25 cellular contexts compared by ENCODE assay signal in genomic region chr5:36450229-36451024, GRCh38.
DNase-seq lines count a peak whose midpoint lies in the region; TF ChIP-seq lines count a peak whose summit lies in the region.
"Had no signal": no experiment of that assay in that cellular context is flagged by ENCODE, and none has a peak within 500 bp of the region (broad histone marks: within the 10 kb centered on the region; RNA-seq: fewer than 3 reads in every experiment).

No MANE protein-coding gene starts in this region.

- BruUV-seq in PC-9 (replicated peaks; lab: Mats Ljungman, UMichigan) = no TSS peak

- no peaks in the 10 kb centered on the region for H3K79me2 ChIP-seq in GM23248 (ENCODE audit: insufficient read depth)
- no peaks in the 10 kb centered on the region for H3K79me2 ChIP-seq in PC-9 (ENCODE audit: low read depth)
- H3K79me2 ChIP-seq: hepatocyte had no signal

- POLR2A ChIA-PET in PC-9 (lab: Charles Lee; ENCODE audit: unreplicated experiment) = interaction anchor here (0.7 kb wide), 1 partner anchor 127 kb away, joined by 6 read pairs; no protein-coding TSS in a partner anchor
- POLR2A ChIA-PET in activated CD4-positive, alpha-beta memory T cell treated with anti-CD3 and anti-CD28 coated beads, Interleukin-2, amount 10 ng/mL, durations not matched to agents 7 days and 5 days (lab: Charles Lee) = no interaction called here
- POLR2A ChIA-PET in GM10248 (lab: Yijun Ruan, JAX) = no interaction called here

- H3K9ac ChIP-seq in GM23248 = no peak overlapping the region

- H3K9me3 ChIP-seq in GM23248 (ENCODE audit: low read depth) = no peaks in the 10 kb centered on the region
- H3K9me3 ChIP-seq in PC-9 (ENCODE audit: insufficient read depth, low read depth) = no peaks in the 10 kb centered on the region
- no peaks in the 10 kb centered on the region for H3K9me3 ChIP-seq in suprapubic skin
- H3K9me3 ChIP-seq: prostate gland, testis, vagina had no signal

- no peaks in the 10 kb centered on the region for H3K9me3 Mint-ChIP-seq in mesothelial cell of epicardium
- no peaks in the 10 kb centered on the region for H3K9me3 Mint-ChIP-seq in activated CD4-positive, alpha-beta memory T cell treated with anti-CD3 and anti-CD28 coated beads, Interleukin-2, amount 10 ng/mL, durations not matched to agents 7 days and 5 days
- H3K9me3 Mint-ChIP-seq: activated CD4-positive, alpha-beta T cell treated with anti-CD3 and anti-CD28 coated beads, Interleukin-2, amount 10 ng/mL, durations not matched to agents 7 days and 5 days; activated naive CD8-positive, alpha-beta T cell treated with anti-CD3 and anti-CD28 coated beads, Interleukin-2, amount 50 U/mL, for 24 hours; CD14-positive monocyte; endodermal cell; stimulated activated effector memory CD8-positive, alpha-beta T cell treated with anti-CD3 and anti-CD28 coated beads, Interleukin-12 subunit alpha, Interleukin-12 subunit beta, amount 100 ng/mL, for 72 hours; T-helper 1 cell treated with Interleukin-12 subunit alpha and Interleukin-12 subunit beta and Interleukin-4 antibody, amounts not matched to agents 30 μg/mL and 1 μg/mL, for 36 hours had no signal

- H3K9me2 ChIP-seq in GM23248 (ENCODE audit: insufficient read depth) (no peaks in the 10 kb centered on the region), PC-9 (ENCODE audit: insufficient read depth) (no peaks in the 10 kb centered on the region)

- H3K4me3 ChIP-seq in GM23248 (no peak overlapping the region), PC-9 (no peak overlapping the region), epithelial cell of proximal tubule (ENCODE audit: low read depth, low read length) (no peak overlapping the region), suprapubic skin (no peak overlapping the region)
- H3K4me3 ChIP-seq: hepatocyte, lung, prostate gland, testis, vagina had no signal

- DNase-seq in GM23248 (peak; percentile 23), PC-9 (peak in 1 of 2 experiments; percentile 78), epithelial cell of proximal tubule (ENCODE audit: low read depth) (peak; percentile 38), mesothelial cell of epicardium (ENCODE audit: low spot score in 2 of 2, unreplicated experiment in 2 of 2) (no peak), suprapubic skin (ENCODE audit: low spot score in 2 of 2) (no peak), GM10248 (ENCODE audit: extremely low spot score) (no peak)
- no peak for DNase-seq in activated CD4-positive, CD25-positive, alpha-beta regulatory T cell (lab: John Stamatoyannopoulos, UW)
- no peak for DNase-seq in activated CD4-positive, alpha-beta memory T cell treated with anti-CD3 and anti-CD28 coated beads, Interleukin-2, amount 10 ng/mL, durations not matched to agents 7 days and 5 days
- DNase-seq: activated CD4-positive, alpha-beta T cell treated with anti-CD3 and anti-CD28 coated beads, Interleukin-2, amount 10 ng/mL, durations not matched to agents 7 days and 5 days; activated CD8-positive, alpha-beta memory T cell treated with anti-CD3 and anti-CD28 coated beads, Interleukin-2, amount 50 U/mL, for 4 hours; activated effector memory CD4-positive, alpha-beta T cell treated with anti-CD3 and anti-CD28 coated beads, Interleukin-2, amount 50 U/mL, for 16 hours; activated naive CD8-positive, alpha-beta T cell treated with anti-CD3 and anti-CD28 coated beads, Interleukin-2, amount 50 U/mL, for 24 hours; cortex of kidney; endodermal cell; NCI-H1105 treated with DMSO at 0.1 percent for 48 hours; small intestine; stimulated activated CD4-positive, alpha-beta T cell treated with anti-CD3 and anti-CD28 coated beads, Interleukin-2, amount 100 ng/mL, for 24 hours; testis had no signal

- no peaks in the 10 kb centered on the region for H3K36me3 Mint-ChIP-seq in mesothelial cell of epicardium
- H3K36me3 Mint-ChIP-seq in activated CD4-positive, alpha-beta memory T cell treated with anti-CD3 and anti-CD28 coated beads, Interleukin-2, amount 10 ng/mL, durations not matched to agents 7 days and 5 days (ENCODE audit: low read depth) = no peaks in the 10 kb centered on the region
- H3K36me3 Mint-ChIP-seq: CD14-positive monocyte; stimulated activated effector memory CD8-positive, alpha-beta T cell treated with anti-CD3 and anti-CD28 coated beads, Interleukin-12 subunit alpha, Interleukin-12 subunit beta, amount 100 ng/mL, for 72 hours had no signal

- intact Hi-C loops in PC-9 (cut with micrococcal nuclease; ENCODE audit: unreplicated experiment) = no loop called here

- H3F3A ChIP-seq in GM23248 (ENCODE audit: insufficient read depth) = peaks cover 7% of the 10 kb centered on the region; the same call in 1 of the 2 replicates
- H3F3A ChIP-seq in PC-9 (ENCODE audit: insufficient read depth, low read depth) = peaks cover 28% of the 10 kb centered on the region

- no peak overlapping the region for H3K4me3 Mint-ChIP-seq in mesothelial cell of epicardium
- no peak overlapping the region for H3K4me3 Mint-ChIP-seq in activated CD4-positive, alpha-beta memory T cell treated with anti-CD3 and anti-CD28 coated beads, Interleukin-2, amount 10 ng/mL, durations not matched to agents 7 days and 5 days
- H3K4me3 Mint-ChIP-seq: activated CD4-positive, alpha-beta T cell treated with anti-CD3 and anti-CD28 coated beads, Interleukin-2, amount 10 ng/mL, durations not matched to agents 7 days and 5 days; activated naive CD8-positive, alpha-beta T cell treated with anti-CD3 and anti-CD28 coated beads, Interleukin-2, amount 50 U/mL, for 24 hours; CD14-positive monocyte; endodermal cell; stimulated activated effector memory CD8-positive, alpha-beta T cell treated with anti-CD3 and anti-CD28 coated beads, Interleukin-12 subunit alpha, Interleukin-12 subunit beta, amount 100 ng/mL, for 72 hours; T-helper 1 cell treated with Interleukin-12 subunit alpha and Interleukin-12 subunit beta and Interleukin-4 antibody, amounts not matched to agents 30 μg/mL and 1 μg/mL, for 36 hours had no signal

- H3K4me1 Mint-ChIP-seq in mesothelial cell of epicardium = peaks cover 51% of the 10 kb centered on the region
- H3K4me1 Mint-ChIP-seq in activated CD4-positive, alpha-beta memory T cell treated with anti-CD3 and anti-CD28 coated beads, Interleukin-2, amount 10 ng/mL, durations not matched to agents 7 days and 5 days = no peaks in the 10 kb centered on the region
- H3K4me1 Mint-ChIP-seq: activated CD4-positive, alpha-beta T cell treated with anti-CD3 and anti-CD28 coated beads, Interleukin-2, amount 10 ng/mL, durations not matched to agents 7 days and 5 days; activated naive CD8-positive, alpha-beta T cell treated with anti-CD3 and anti-CD28 coated beads, Interleukin-2, amount 50 U/mL, for 24 hours; CD14-positive monocyte; stimulated activated effector memory CD8-positive, alpha-beta T cell treated with anti-CD3 and anti-CD28 coated beads, Interleukin-12 subunit alpha, Interleukin-12 subunit beta, amount 100 ng/mL, for 72 hours had no signal

- H3K27ac Mint-ChIP-seq in mesothelial cell of epicardium = peak overlapping the region; percentile 80
- H3K27ac Mint-ChIP-seq in activated CD4-positive, alpha-beta memory T cell treated with anti-CD3 and anti-CD28 coated beads, Interleukin-2, amount 10 ng/mL, durations not matched to agents 7 days and 5 days = no peak overlapping the region
- H3K27ac Mint-ChIP-seq: activated CD4-positive, alpha-beta T cell treated with anti-CD3 and anti-CD28 coated beads, Interleukin-2, amount 10 ng/mL, durations not matched to agents 7 days and 5 days; activated naive CD8-positive, alpha-beta T cell treated with anti-CD3 and anti-CD28 coated beads, Interleukin-2, amount 50 U/mL, for 24 hours; CD14-positive monocyte; endodermal cell; stimulated activated effector memory CD8-positive, alpha-beta T cell treated with anti-CD3 and anti-CD28 coated beads, Interleukin-12 subunit alpha, Interleukin-12 subunit beta, amount 100 ng/mL, for 72 hours; T-helper 1 cell treated with Interleukin-12 subunit alpha and Interleukin-12 subunit beta and Interleukin-4 antibody, amounts not matched to agents 30 μg/mL and 1 μg/mL, for 36 hours had no signal

- no peak overlapping the region for H2AFZ ChIP-seq in GM23248
- no peak overlapping the region for H2AFZ ChIP-seq in PC-9
- H2AFZ ChIP-seq: hepatocyte had no signal

- no peak for TF ChIP-seq POLR2A in suprapubic skin (IDR thresholded peaks at IDR 0.05)

- CTCF ChIA-PET in PC-9 (lab: Charles Lee) = interaction anchor here (0.7 kb wide), 1 partner anchor 380 kb away, joined by 3 read pairs; no protein-coding TSS in a partner anchor
- CTCF ChIA-PET in activated CD4-positive, alpha-beta memory T cell treated with anti-CD3 and anti-CD28 coated beads, Interleukin-2, amount 10 ng/mL, durations not matched to agents 7 days and 5 days (lab: Charles Lee) = no interaction called here
- CTCF ChIA-PET in GM10248 (lab: Yijun Ruan, JAX) = interaction anchor here (1.1 to 1.7 kb wide), 2 partner anchors 9 to 36 kb away, joined by 3 to 4 read pairs; no protein-coding TSS in a partner anchor

- H3K4me2 ChIP-seq in GM23248 (ENCODE audit: unreplicated experiment) (no peak overlapping the region), PC-9 (peak overlapping the region; percentile 41)
- H3K4me2 ChIP-seq: hepatocyte had no signal

- in situ Hi-C loops in GM23248 (cut with MboI) = no loop called here

- H3K27ac ChIP-seq in GM23248 (no peak overlapping the region), PC-9 (peak overlapping the region; percentile 47), suprapubic skin (no peak overlapping the region)
- H3K27ac ChIP-seq: hepatocyte, prostate gland, testis, vagina had no signal

- TF ChIP-seq CTCF in PC-9 (conservative IDR thresholded peaks at IDR 0.05) (no peak), epithelial cell of proximal tubule (conservative IDR thresholded peaks at IDR 0.05; ENCODE audit: low read depth, low read length) (no peak), mesothelial cell of epicardium (IDR thresholded peaks at IDR 0.05; ENCODE audit: unreplicated experiment) (no peak), suprapubic skin (IDR thresholded peaks at IDR 0.05) (no peak), GM10248 (IDR thresholded peaks at IDR 0.05; ENCODE audit: control extremely low read depth, extremely low read depth, low read depth, missing control alignments) (no peak)

- H4K20me1 ChIP-seq in GM23248 (ENCODE audit: insufficient read depth) = no peaks in the 10 kb centered on the region
- no peaks in the 10 kb centered on the region for H4K20me1 ChIP-seq in PC-9 (ENCODE audit: insufficient read depth)

- no peaks in the 10 kb centered on the region for H3K36me3 ChIP-seq in GM23248 (ENCODE audit: low read depth)
- no peaks in the 10 kb centered on the region for H3K36me3 ChIP-seq in PC-9 (ENCODE audit: low read depth)
- H3K36me3 ChIP-seq in suprapubic skin = no peaks in the 10 kb centered on the region
- H3K36me3 ChIP-seq: prostate gland, vagina had no signal

- H3K27me3 ChIP-seq in GM23248 (replicated peaks; ENCODE audit: insufficient read depth) (0 out of 2 replicates have a peak, but pooled peaks cover 8% of the 10 kb centered on the region), PC-9 (ENCODE audit: insufficient read depth, low read depth) (no peaks in the 10 kb centered on the region), suprapubic skin (no peaks in the 10 kb centered on the region)
- H3K27me3 ChIP-seq: hepatocyte, testis, vagina had no signal

- H3K4me1 ChIP-seq in GM23248 (ENCODE audit: insufficient read depth) = peaks cover 13% of the 10 kb centered on the region
- peaks cover 39% of the 10 kb centered on the region for H3K4me1 ChIP-seq in PC-9 (replicated peaks; ENCODE audit: insufficient read depth)
- H3K4me1 ChIP-seq in suprapubic skin = peaks cover 12% of the 10 kb centered on the region
- H3K4me1 ChIP-seq: prostate gland, testis had no signal

- no peaks in the 10 kb centered on the region for H3K27me3 Mint-ChIP-seq in mesothelial cell of epicardium (ENCODE audit: low read depth)
- H3K27me3 Mint-ChIP-seq in activated CD4-positive, alpha-beta memory T cell treated with anti-CD3 and anti-CD28 coated beads, Interleukin-2, amount 10 ng/mL, durations not matched to agents 7 days and 5 days = no peaks in the 10 kb centered on the region

- 41 to 46% methylated on average over 3 of the region's 3 CpGs for WGBS in GM23248 (ENCODE audit: low coverage in 1 of 2, low lambda C conversion rate in 2 of 2, missing lambda C conversion rate in 2 of 2), 2 experiments
- 34% methylated on average over 3 of the region's 3 CpGs for WGBS in suprapubic skin

- no peak for TF ChIP-seq EP300 in suprapubic skin (IDR thresholded peaks at IDR 0.05)

Comparison
In these comparisons a context has a peak if more than half of its experiments do, and no peak if none do; other contexts are left out.
1. DNase-seq: peak in GM23248 (single experiment) and epithelial cell of proximal tubule (single experiment); none in mesothelial cell of epicardium (0 of 2), suprapubic skin (0 of 2), activated CD4-positive, CD25-positive, alpha-beta regulatory T cell (0 of 4), activated CD4-positive, alpha-beta memory T cell treated with anti-CD3 and anti-CD28 coated beads, Interleukin-2, amount 10 ng/mL, durations not matched to agents 7 days and 5 days (single experiment) and GM10248 (single experiment).